18 cellular contexts compared by ENCODE assay signal in genomic region chr1:200296091-200296661, GRCh38.
DNase-seq lines count a peak whose midpoint lies in the region; ATAC-seq and TF ChIP-seq lines count a peak whose summit lies in the region.
"Had no signal": no experiment of that assay in that cellular context is flagged by ENCODE, and none has a peak within 500 bp of the region (broad histone marks: within the 10 kb centered on the region; RNA-seq: fewer than 3 reads in every experiment).

No MANE protein-coding gene starts in this region.

- no peak for TF ChIP-seq CTCF in smooth muscle cell (IDR thresholded peaks at IDR 0.05; ENCODE audit: borderline replicate concordance, insufficient read depth, poor library complexity, severe bottlenecking)

- H3K36me3 Mint-ChIP-seq in stimulated activated naive B cell treated with anti-CD40 and anti-IgM and Interleukin-4, amounts not matched to agents 10 μg/mL and 1 μg/mL and 100 μg/mL, for 72 hours = no peaks in the 10 kb centered on the region
- H3K36me3 Mint-ChIP-seq: activated naive CD8-positive, alpha-beta T cell treated with anti-CD3 and anti-CD28 coated beads for 36 hours had no signal

- no peak overlapping the region for H3K27ac Mint-ChIP-seq in stimulated activated naive B cell treated with anti-CD40 and anti-IgM and Interleukin-4, amounts not matched to agents 10 μg/mL and 1 μg/mL and 100 μg/mL, for 72 hours
- H3K27ac Mint-ChIP-seq: activated CD8-positive, alpha-beta T cell treated with anti-CD3 and anti-CD28 coated beads for 36 hours; activated naive CD8-positive, alpha-beta T cell treated with anti-CD3 and anti-CD28 coated beads for 36 hours had no signal

- peak overlapping the region; percentile 62 for H2AFZ ChIP-seq in smooth muscle cell (ENCODE audit: low read depth)

- H4K20me1 ChIP-seq in smooth muscle cell (ENCODE audit: low read depth) = no peaks in the 10 kb centered on the region
- H4K20me1 ChIP-seq: BLaER1 treated with 17β-estradiol and CSF1 and Interleukin-3, amounts not matched to agents 10 nM and 100 nM had no signal

- H3K4me3 ChIP-seq in smooth muscle cell = no peak overlapping the region
- H3K4me3 ChIP-seq: BLaER1 treated with 17β-estradiol and CSF1 and Interleukin-3, amounts not matched to agents 10 nM and 100 nM; cardiac muscle cell; SK-N-MC; thoracic aorta had no signal

- peaks cover 5 to 6% of the 10 kb centered on the region in 2 donors for H3K27me3 Mint-ChIP-seq in stimulated activated naive B cell treated with anti-CD40 and anti-IgM and Interleukin-4, amounts not matched to agents 10 μg/mL and 1 μg/mL and 100 μg/mL, for 72 hours
- H3K27me3 Mint-ChIP-seq: activated CD8-positive, alpha-beta T cell treated with anti-CD3 and anti-CD28 coated beads for 36 hours had no signal

- H3K36me3 ChIP-seq in smooth muscle cell (ENCODE audit: low read depth) = no peaks in the 10 kb centered on the region
- H3K36me3 ChIP-seq: BLaER1 treated with 17β-estradiol and CSF1 and Interleukin-3, amounts not matched to agents 10 nM and 100 nM; cardiac muscle cell; thoracic aorta had no signal

- no peaks in the 10 kb centered on the region for H3K4me1 ChIP-seq in smooth muscle cell (ENCODE audit: low read depth)

- no peak overlapping the region for H3K4me3 Mint-ChIP-seq in stimulated activated naive B cell treated with anti-CD40 and anti-IgM and Interleukin-4, amounts not matched to agents 10 μg/mL and 1 μg/mL and 100 μg/mL, for 72 hours
- H3K4me3 Mint-ChIP-seq: activated CD8-positive, alpha-beta T cell treated with anti-CD3 and anti-CD28 coated beads for 36 hours; activated naive CD8-positive, alpha-beta T cell treated with anti-CD3 and anti-CD28 coated beads for 36 hours had no signal

- peaks cover 7 to 8% of the 10 kb centered on the region in 2 donors for H3K4me1 Mint-ChIP-seq in stimulated activated naive B cell treated with anti-CD40 and anti-IgM and Interleukin-4, amounts not matched to agents 10 μg/mL and 1 μg/mL and 100 μg/mL, for 72 hours
- H3K4me1 Mint-ChIP-seq: activated naive CD8-positive, alpha-beta T cell treated with anti-CD3 and anti-CD28 coated beads for 36 hours had no signal

- H3K9ac ChIP-seq in smooth muscle cell (ENCODE audit: low read depth) = no peak overlapping the region
- H3K9ac ChIP-seq: BLaER1 treated with 17β-estradiol and CSF1 and Interleukin-3, amounts not matched to agents 10 nM and 100 nM had no signal

- H3K9me3 ChIP-seq in smooth muscle cell (replicated peaks; ENCODE audit: low read depth) = no peaks in the 10 kb centered on the region
- H3K9me3 ChIP-seq: BLaER1 treated with 17β-estradiol and CSF1 and Interleukin-3, amounts not matched to agents 10 nM and 100 nM; thoracic aorta had no signal

- H3K9me3 Mint-ChIP-seq in stimulated activated naive B cell treated with anti-CD40 and anti-IgM and Interleukin-4, amounts not matched to agents 10 μg/mL and 1 μg/mL and 100 μg/mL, for 72 hours = no peaks in the 10 kb centered on the region
- H3K9me3 Mint-ChIP-seq: activated CD8-positive, alpha-beta T cell treated with anti-CD3 and anti-CD28 coated beads for 36 hours; activated naive CD8-positive, alpha-beta T cell treated with anti-CD3 and anti-CD28 coated beads for 36 hours had no signal

- peaks cover 13% of the 10 kb centered on the region for H3K27me3 ChIP-seq in smooth muscle cell (ENCODE audit: low read depth)

- H3K4me2 ChIP-seq in smooth muscle cell = no peak overlapping the region
- H3K4me2 ChIP-seq: BLaER1 treated with 17β-estradiol and CSF1 and Interleukin-3, amounts not matched to agents 10 nM and 100 nM had no signal

- DNase-seq in HuH-7 (ENCODE audit: low spot score) = peak; percentile 71
- peak; percentile 61 for DNase-seq in NCI-H774 (lab: John Stamatoyannopoulos, UW)
- peak; percentile 82 for DNase-seq in foreskin melanocyte
- DNase-seq in smooth muscle cell (lab: John Stamatoyannopoulos, UW; ENCODE audit: unreplicated experiment) = no peak
- DNase-seq in NAMALWA (ENCODE audit: low spot score) = no peak
- no peak for DNase-seq in glomerular visceral epithelial cell (ENCODE audit: extremely low spot score)
- no peak for DNase-seq in stimulated activated naive B cell treated with anti-CD40 and anti-IgM and Interleukin-4, amounts not matched to agents 10 μg/mL and 1 μg/mL and 100 μg/mL, for 72 hours
- DNase-seq: activated CD8-positive, alpha-beta T cell treated with anti-CD3 and anti-CD28 coated beads for 36 hours; activated naive CD8-positive, alpha-beta T cell treated with anti-CD3 and anti-CD28 coated beads for 36 hours; activated T-cell treated with anti-CD3 and anti-CD28 coated beads, Interleukin-2, amount 50 U/mL, for 48 hours; hypothalamus; NCI-H1048; nucleus accumbens; stimulated activated CD4-positive, alpha-beta T cell treated with anti-CD3 and anti-CD28 coated beads, Interleukin-4, amount 100 ng/mL, for 24 hours had no signal

- H3K79me2 ChIP-seq in smooth muscle cell (ENCODE audit: low read depth) = no peaks in the 10 kb centered on the region

- ATAC-seq in stimulated activated naive B cell treated with anti-CD40 and anti-IgM and Interleukin-4, amounts not matched to agents 10 μg/mL and 1 μg/mL and 100 μg/mL, for 72 hours (replicated peaks) = no peak
- ATAC-seq: activated CD8-positive, alpha-beta T cell treated with anti-CD3 and anti-CD28 coated beads for 36 hours had no signal

- no peaks in the 10 kb centered on the region for H3F3A ChIP-seq in smooth muscle cell (ENCODE audit: low read depth)

- no peak overlapping the region for H3K27ac ChIP-seq in smooth muscle cell (ENCODE audit: low read depth)
- H3K27ac ChIP-seq: BLaER1 treated with 17β-estradiol and CSF1 and Interleukin-3, amounts not matched to agents 10 nM and 100 nM; cardiac muscle cell; SK-N-MC; thoracic aorta had no signal

- 50% methylated on average over 2 of the region's 2 CpGs for whole genome bisulfite sequencing in smooth muscle cell (ENCODE audit: low lambda C conversion rate)

Comparison
In these comparisons a context has a peak if more than half of its experiments do, and no peak if none do; other contexts are left out.
1. DNase-seq: peak in HuH-7 (single experiment), NCI-H774 (single experiment) and foreskin melanocyte (single experiment); none in smooth muscle cell (single experiment), NAMALWA (single experiment), glomerular visceral epithelial cell (single experiment) and stimulated activated naive B cell treated with anti-CD40 and anti-IgM and Interleukin-4, amounts not matched to agents 10 μg/mL and 1 μg/mL and 100 μg/mL, for 72 hours (single experiment).